10 cellular contexts compared by ENCODE assay signal in genomic region chr7:51450541-51450940, GRCh38.
"Had no signal": no experiment of that assay in that cellular context is flagged by ENCODE, and none has a peak within 500 bp of the region (broad histone marks: within the 10 kb centered on the region; RNA-seq: fewer than 3 reads in every experiment).

No MANE protein-coding gene starts in this region.

- H3K9ac ChIP-seq: GM23248 had no signal

- H3K9me3 ChIP-seq: HAP-1 had no signal

- H2AFZ ChIP-seq: GM23248, GM23338 had no signal

- H3K4me2 ChIP-seq: GM23338 had no signal

- H3K27ac ChIP-seq: GM23248 had no signal

- H3K4me3 ChIP-seq: GM23248, GM23338, HAP-1 had no signal

- DNase-seq: GM23248, GOT3, H7, H9, HCEC 1CT, HFFc6 had no signal

- FAIRE-seq: H54 had no signal

- ATAC-seq: GM23338, HCT116 had no signal

- H3K27ac Mint-ChIP-seq: GM23338, H9, HFFc6 had no signal

- H3K36me3 ChIP-seq: HAP-1 had no signal

- H3K4me3 Mint-ChIP-seq: GM23338, H9, HFFc6 had no signal
